Comparison of ENCODE assay signal across 8 cellular contexts in the genomic region with DNA sequence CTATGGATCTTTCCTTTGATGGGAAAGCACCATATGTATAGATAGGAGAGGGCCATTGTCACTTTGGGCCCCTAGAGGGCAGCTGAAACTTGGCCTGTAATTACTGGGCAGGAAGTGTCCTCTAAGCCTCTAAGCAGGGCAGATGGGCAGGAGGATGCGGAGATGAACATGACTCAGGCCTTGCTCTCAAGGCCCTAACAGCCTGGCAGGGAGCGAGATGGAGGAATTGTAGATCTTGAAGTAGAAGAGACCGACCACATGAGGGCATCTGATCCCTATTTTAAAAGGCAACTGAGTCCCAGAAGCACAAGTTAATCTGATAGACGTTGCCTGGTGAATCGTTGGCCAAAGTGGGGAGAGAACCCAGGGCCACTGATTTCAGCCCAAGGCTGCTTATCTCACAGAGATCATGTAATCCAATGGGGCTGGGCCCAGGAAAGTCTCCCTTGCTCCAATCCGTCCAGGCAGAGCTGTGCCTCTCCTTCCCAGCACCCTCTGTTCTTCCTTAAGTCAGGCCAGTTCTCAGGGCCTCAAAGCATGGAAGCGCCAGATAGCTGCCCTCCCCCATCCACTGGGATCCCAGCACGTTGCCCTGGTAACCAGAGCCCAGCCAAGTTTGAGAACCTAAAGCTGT.
DNase-seq lines count a peak whose midpoint lies in the region; ATAC-seq and TF ChIP-seq lines count a peak whose summit lies in the region.

No MANE protein-coding gene starts in this region.

- H3K79me2 ChIP-seq in parathyroid adenoma = no peaks in the 10 kb centered on the region

- ATAC-seq in GM18520 (IDR thresholded peaks at IDR 0.05; ENCODE audit: unreplicated experiment) = no peak

- no peak overlapping the region for H3K27ac ChIP-seq in parathyroid adenoma

- H3K4me1 ChIP-seq in parathyroid adenoma = no peaks in the 10 kb centered on the region

- H3K36me3 ChIP-seq in parathyroid adenoma (ENCODE audit: control insufficient read depth, insufficient read depth, low read length) = no peaks in the 10 kb centered on the region

- no peak overlapping the region for H3K4me3 ChIP-seq in parathyroid adenoma (ENCODE audit: low read depth, low read length)

- peak overlapping the region; percentile 57 for H2AFZ ChIP-seq in parathyroid adenoma

- H3K9me3 ChIP-seq in parathyroid adenoma (ENCODE audit: control insufficient read depth, low read length) = no peaks in the 10 kb centered on the region

- H3K9ac ChIP-seq in parathyroid adenoma = no peak overlapping the region

- no peak overlapping the region for H3K4me2 ChIP-seq in parathyroid adenoma (ENCODE audit: low read length)

- DNase-seq in Ammon's horn (ENCODE audit: low spot score) = peak; percentile 85
- peak; percentile 69 for DNase-seq in GM10266 (ENCODE audit: extremely low spot score)
- DNase-seq in NCI-H69 (lab: John Stamatoyannopoulos, UW) = peak; percentile 76
- DNase-seq in activated T-cell treated with anti-CD3 and anti-CD28 coated beads, Interleukin-2, amount 50 U/mL, for 48 hours = peak; percentile 41 to 49
- DNase-seq in globus pallidus (ENCODE audit: low spot score) = peak; percentile 80
- no peak for DNase-seq in GM19240 (ENCODE audit: insufficient read length, low spot score)

- H3K27me3 ChIP-seq in parathyroid adenoma (ENCODE audit: control insufficient read depth, insufficient read depth, low read length) = no peaks in the 10 kb centered on the region

- TF ChIP-seq CTCF in GM10266 (IDR thresholded peaks at IDR 0.05; ENCODE audit: control insufficient read depth, insufficient read depth, low read depth, missing control alignments) = peak; percentile 9
- TF ChIP-seq CTCF in parathyroid adenoma (IDR thresholded peaks at IDR 0.05) = peak; percentile 32
